1 cellular context compared by ENCODE assay signal in genomic region chrX:12007881-12008280, GRCh38.
A peak's percentile ranks its signal among the peaks of the same experiment; 100 is the strongest.
TF ChIP-seq lines count a peak whose summit lies in the region.

No MANE protein-coding gene starts in this region.

TF ChIP-seq in SK-N-SH, 30 proteins besides CTCF, POLR2A, EP300 and RAD21 (continued from another document):
- TF ChIP-seq USF2 (IDR thresholded peaks at IDR 0.05; ENCODE audit: borderline replicate concordance, low read depth, low read length) (no peak), RCOR1 (IDR thresholded peaks at IDR 0.05; ENCODE audit: low read length) (no peak), USF1 (IDR thresholded peaks at IDR 0.05; ENCODE audit: borderline replicate concordance, low read depth) (no peak), TCF12 (IDR thresholded peaks at IDR 0.05) (peak; percentile 67), RFX5 (IDR thresholded peaks at IDR 0.05; ENCODE audit: low read length) (no peak), REST (IDR thresholded peaks at IDR 0.05; ENCODE audit: low read depth, low read length) (no peak), TEAD4 (IDR thresholded peaks at IDR 0.05; ENCODE audit: borderline replicate concordance, insufficient read depth) (0 out of 2 replicates have a peak, but pooled peaks have one; percentile 16), EZH2phosphoT487 (IDR thresholded peaks at IDR 0.05; ENCODE audit: borderline replicate concordance, low read depth) (no peak), YY1 (IDR thresholded peaks at IDR 0.05; ENCODE audit: low read depth) (no peak), NRF1 (IDR thresholded peaks at IDR 0.05; ENCODE audit: low read depth, low read length) (no peak), CHD2 (IDR thresholded peaks at IDR 0.05; ENCODE audit: low read length, partially characterized antibody) (no peak), FOSL2 (IDR thresholded peaks at IDR 0.05; ENCODE audit: borderline replicate concordance, low read depth) (peak; percentile 93), TAF1 (IDR thresholded peaks at IDR 0.05; ENCODE audit: borderline replicate concordance, low read depth, low read length) (no peak)
